In genomic region chr5:164224772-164225171, GRCh38 we compare ENCODE assay signal across 1 cellular context.
TF ChIP-seq lines count a peak whose summit lies in the region.

No MANE protein-coding gene starts in this region.

TF ChIP-seq in GM23338, 12 proteins besides CTCF, POLR2A, EP300 and RAD21 (continued from another document):
- TF ChIP-seq REST (IDR thresholded peaks at IDR 0.05; ENCODE audit: unreplicated experiment) (no peak), ZNF462 (CRISPR knock-in tag; IDR thresholded peaks at IDR 0.05) (no peak), ZNF331 (CRISPR knock-in tag; IDR thresholded peaks at IDR 0.05; ENCODE audit: low read depth) (no peak), CREB1 (CRISPR knock-in tag; IDR thresholded peaks at IDR 0.05; ENCODE audit: low read depth) (no peak), ZNF114 (CRISPR knock-in tag; IDR thresholded peaks at IDR 0.05) (no peak), POLR2AphosphoS5 (IDR thresholded peaks at IDR 0.05; ENCODE audit: low read depth) (no peak), EZH2 (IDR thresholded peaks at IDR 0.05; ENCODE audit: low read depth, unreplicated experiment) (no peak), EZH2phosphoT487 (IDR thresholded peaks at IDR 0.05; ENCODE audit: unreplicated experiment) (no peak), JUNB (IDR thresholded peaks at IDR 0.05; ENCODE audit: unreplicated experiment) (no peak)
